Comparison of ENCODE assay signal across 10 cellular contexts in genomic region chr9:35476596-35476995, GRCh38.
"Had no signal": no experiment of that assay in that cellular context is flagged by ENCODE, and none has a peak within 500 bp of the region (broad histone marks: within the 10 kb centered on the region; RNA-seq: fewer than 3 reads in every experiment).

No MANE protein-coding gene starts in this region.

- H3K9ac ChIP-seq: parathyroid adenoma had no signal

- H2AFZ ChIP-seq: parathyroid adenoma had no signal

- H3K4me2 ChIP-seq: smooth muscle cell had no signal

- H3K27me3 ChIP-seq: gastrocnemius medialis, tibial nerve had no signal

- H3K36me3 ChIP-seq: gastrocnemius medialis, tibial nerve had no signal

- H3K79me2 ChIP-seq: parathyroid adenoma had no signal

- H3K4me3 ChIP-seq: gastrocnemius medialis, psoas muscle, smooth muscle cell, tibial nerve had no signal

- H3K27ac ChIP-seq: gastrocnemius medialis, parathyroid adenoma, psoas muscle, tibial nerve had no signal

- H3K4me1 ChIP-seq: gastrocnemius medialis, parathyroid adenoma, psoas muscle had no signal

- H3K9me3 ChIP-seq: gastrocnemius medialis, psoas muscle, tibial nerve had no signal

- DNase-seq: activated CD4-positive, CD25-positive, alpha-beta regulatory T cell; activated CD8-positive, alpha-beta memory T cell treated with anti-CD3 and anti-CD28 coated beads for 24 hours; activated naive CD8-positive, alpha-beta T cell treated with anti-CD3 and anti-CD28 coated beads, Interleukin-2, amount 10 ng/mL, durations not matched to agents 7 days and 5 days; activated T-cell treated with anti-CD3 and anti-CD28 coated beads, Interleukin-2, amount 50 U/mL, for 1 hour; stimulated activated CD4-positive, alpha-beta T cell treated with anti-CD3 and anti-CD28 coated beads, Interleukin-1b, Interleukin-23, amount 100 ng/mL, for 48 hours had no signal
